Comparison of ENCODE assay signal across 4 cellular contexts in the genomic region with DNA sequence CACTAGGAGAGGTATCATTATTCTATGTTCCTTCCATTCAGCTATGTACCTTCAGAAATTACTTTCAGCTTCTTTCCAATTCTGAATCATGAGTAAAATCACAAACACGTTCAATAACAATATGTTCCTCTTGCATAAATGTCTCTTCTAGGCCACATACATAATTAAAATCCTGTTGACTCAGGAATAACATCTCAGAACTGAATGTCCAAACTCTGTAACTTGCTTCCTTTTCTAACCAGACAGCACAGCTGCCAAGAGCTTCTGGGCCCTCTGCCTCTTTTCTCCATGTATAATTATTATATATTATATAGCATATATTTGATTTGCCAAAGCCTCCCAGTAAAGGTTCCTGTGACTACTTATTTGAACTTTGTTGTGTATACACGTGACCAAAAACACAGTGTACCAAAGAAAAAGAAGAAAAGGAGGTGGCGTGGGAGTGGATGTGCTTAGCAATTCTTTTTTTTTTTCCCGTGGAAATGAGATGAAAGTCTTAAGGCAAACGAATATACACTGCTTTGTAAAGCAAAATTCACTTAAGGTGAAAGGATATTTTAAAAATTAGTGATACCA. TPM values are rescaled to one million over a fixed set of nuclear protein-coding genes. Genes with fewer than 3 reads are reported as not detected.
"Had no signal": no experiment of that assay in that cellular context is flagged by ENCODE, and none has a peak within 500 bp of the region (broad histone marks: within the 10 kb centered on the region; RNA-seq: fewer than 3 reads in every experiment).

No MANE protein-coding gene starts in this region.

RNA-seq across cellular contexts. Expression of a gene that starts 45.9 kb away (rescaled TPM):
- total RNA-seq: activated CD4-positive, alpha-beta memory T cell treated with anti-CD3 and anti-CD28 coated beads, Interleukin-2, amount 10 ng/mL, durations not matched to agents 7 days and 5 days; activated CD8-positive, alpha-beta memory T cell treated with anti-CD3 and anti-CD28 coated beads, Interleukin-2, amount 10 ng/mL, durations not matched to agents 7 days and 5 days; T-helper 1 cell treated with Interleukin-12 subunit alpha and Interleukin-12 subunit beta and Interleukin-4 antibody, amounts not matched to agents 30 ng/mL and 1 ng/mL, for 36 hours; T-helper 2 cell treated with Interferon-gamma antibody and Interleukin-4, amounts not matched to agents 100 ng/mL and 5 ng/mL, for 36 hours had no signal
